ENCODE assay signal across 8 cellular contexts in genomic region chr13:75635101-75635620, GRCh38. TPM values are rescaled to one million over a fixed set of nuclear protein-coding genes. Genes with fewer than 3 reads are reported as not detected.
DNase-seq lines count a peak whose midpoint lies in the region; ATAC-seq and TF ChIP-seq lines count a peak whose summit lies in the region.

No MANE protein-coding gene starts in this region.

- H3K9me2 ChIP-seq in PC-3 (replicated peaks; ENCODE audit: low read length) = no peaks in the 10 kb centered on the region

- DNase-seq in PC-3 (no peak), esophagus muscularis mucosa (ENCODE audit: extremely low spot score) (no peak), osteoblast (ENCODE audit: insufficient read length, low spot score, missing footprints) (peak; percentile 68), putamen (ENCODE audit: low spot score) (no peak), SHP77 treated with DMSO at 0.1 percent for 48 hours (lab: John Stamatoyannopoulos, UW) (no peak)

- CTCF ChIA-PET in PC-3 (lab: Charles Lee) = no interaction called here

- peak overlapping the region; percentile 84 for H3K4me2 ChIP-seq in PC-3 (ENCODE audit: low read length)
- peak overlapping the region; percentile 79 for H3K4me2 ChIP-seq in osteoblast (ENCODE audit: insufficient read depth, low read length)

- TF ChIP-seq CTCF in PC-3 (conservative IDR thresholded peaks at IDR 0.05; ENCODE audit: low read depth, low read length) (no peak), esophagus muscularis mucosa (IDR thresholded peaks at IDR 0.05) (no peak), osteoblast (IDR thresholded peaks at IDR 0.05; ENCODE audit: extremely low read depth, low read depth, low read length) (no peak)

- H3K9me3 ChIP-seq in PC-3 (ENCODE audit: low read length) (no peaks in the 10 kb centered on the region), esophagus muscularis mucosa (no peaks in the 10 kb centered on the region), osteoblast (ENCODE audit: low read depth, low read length) (no peaks in the 10 kb centered on the region)

- peaks cover 13% of the 10 kb centered on the region for H3K4me1 ChIP-seq in PC-3 (ENCODE audit: insufficient read depth, low read length)
- H3K4me1 ChIP-seq in esophagus muscularis mucosa = peaks cover 15 to 26% (median 22%) of the 10 kb centered on the region in 4 donors
- peaks cover 32% of the 10 kb centered on the region for H3K4me1 ChIP-seq in osteoblast (ENCODE audit: insufficient read depth, low read length)

- TF ChIP-seq EP300 in esophagus muscularis mucosa (IDR thresholded peaks at IDR 0.05) = no peak

- WGBS in esophagus muscularis mucosa = 81% methylated on average over 6 of the region's 26 CpGs

- ATAC-seq in PC-3 = peak; percentile 4
- ATAC-seq in GM21825 (IDR thresholded peaks at IDR 0.05; ENCODE audit: unreplicated experiment) = no peak
- no peak for ATAC-seq in HG03139 (IDR thresholded peaks at IDR 0.05; ENCODE audit: unreplicated experiment)

- no peak overlapping the region for H3K27ac ChIP-seq in PC-3 (ENCODE audit: low read length)
- H3K27ac ChIP-seq in esophagus muscularis mucosa (replicated peaks in 1 of 4) = peak overlapping the region; percentile 59 to 72 (median 60)
- H3K27ac ChIP-seq in osteoblast (ENCODE audit: low read depth, low read length) = peak overlapping the region; percentile 69

- H3K9ac ChIP-seq in PC-3 (ENCODE audit: low read length) = peak overlapping the region; percentile 37; the same call in 1 of the 2 replicates

- H3K79me2 ChIP-seq in PC-3 (ENCODE audit: low read length) = peaks cover 38% of the 10 kb centered on the region
- peaks cover 76% of the 10 kb centered on the region for H3K79me2 ChIP-seq in osteoblast (ENCODE audit: insufficient read depth, low read length)

- no TSS peak for BruUV-seq in PC-3 (replicated peaks; lab: Mats Ljungman, UMichigan)

- intact Hi-C loops in PC-3 (cut with micrococcal nuclease) (loop anchor here (5.0 kb wide), 1 partner anchor 68 kb away; no protein-coding TSS in a partner anchor), esophagus muscularis mucosa (cut with DNase I) (no loop called here)

- H3K36me3 ChIP-seq in PC-3 (ENCODE audit: low read depth, low read length) (no peaks in the 10 kb centered on the region), esophagus muscularis mucosa (no peaks in the 10 kb centered on the region), osteoblast (ENCODE audit: insufficient read depth, low read length) (peaks cover 41% of the 10 kb centered on the region)

- H3K27me3 ChIP-seq in PC-3 (ENCODE audit: low read length) = no peaks in the 10 kb centered on the region
- H3K27me3 ChIP-seq in esophagus muscularis mucosa = peaks cover 0 to 24% (median 8%) of the 10 kb centered on the region in 4 donors
- no peaks in the 10 kb centered on the region for H3K27me3 ChIP-seq in osteoblast (ENCODE audit: insufficient read depth, low read length)

- no peak for TF ChIP-seq POLR2A in esophagus muscularis mucosa (IDR thresholded peaks at IDR 0.05; ENCODE audit: low read depth)

- POLR2A ChIA-PET in PC-3 (lab: Charles Lee; ENCODE audit: unreplicated experiment) = no interaction called here

- H3F3A ChIP-seq in PC-3 (ENCODE audit: low read length, unreplicated experiment) = no peaks in the 10 kb centered on the region

- peaks cover 5% of the 10 kb centered on the region; the same call in 1 of the 2 replicates for H4K20me1 ChIP-seq in PC-3 (ENCODE audit: low read length)
- peaks cover 26% of the 10 kb centered on the region for H4K20me1 ChIP-seq in osteoblast (ENCODE audit: insufficient read depth, low read length)

- H3K4me3 ChIP-seq in GM08714 (ENCODE audit: low read length) (peak overlapping the region; percentile 64; the same call in 1 of the 2 replicates), PC-3 (ENCODE audit: low read length) (peak overlapping the region; percentile 90), esophagus muscularis mucosa (peak overlapping the region; percentile 65 to 81 (median 72)), osteoblast (ENCODE audit: insufficient read depth, low read length) (peak overlapping the region; percentile 94)

- H2AFZ ChIP-seq in PC-3 (ENCODE audit: low read length) (peak overlapping the region; percentile 67; the same call in 1 of the 2 replicates), osteoblast (ENCODE audit: low read length) (no peak overlapping the region)

RNA-seq across cellular contexts. Expression of gene LMO7, which starts 1.0 kb away (rescaled TPM):
- total RNA-seq in PC-3 (2014; rRNA removed) = 83.6 and 107 TPM in 2 replicates
- total RNA-seq in esophagus muscularis mucosa = 10 to 100 TPM; 11.4 to 17.8 (median 14.7) TPM
- total RNA-seq in osteoblast = 465 and 536 TPM in 2 replicates
